Comparison of ENCODE assay signal across 8 cellular contexts in the genomic region with DNA sequence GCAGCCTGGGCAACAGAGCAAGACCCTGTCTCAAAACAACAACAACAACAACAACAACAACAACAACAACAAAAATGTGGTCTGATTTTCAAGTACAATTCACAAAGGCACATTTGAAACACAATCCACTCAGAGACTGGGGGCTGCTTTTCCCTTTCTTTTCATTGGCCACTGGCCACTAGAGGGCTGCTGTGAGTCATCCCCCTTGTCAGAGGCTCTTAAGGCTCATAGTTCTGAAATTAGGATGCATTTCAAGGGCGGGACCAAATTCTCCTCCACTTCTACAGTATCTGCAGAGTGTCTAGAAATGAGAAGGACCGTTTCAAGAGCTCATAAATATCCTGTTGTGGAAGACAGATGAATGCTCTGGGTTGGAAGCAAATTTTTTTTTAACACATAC.
A peak's percentile ranks its signal among the peaks of the same experiment; 100 is the strongest.
DNase-seq lines count a peak whose midpoint lies in the region; ATAC-seq and TF ChIP-seq lines count a peak whose summit lies in the region.

No MANE protein-coding gene starts in this region.

- H3K9me2 ChIP-seq in HCT116 (ENCODE audit: insufficient read depth): no peaks in the 10 kb centered on the region

- no TSS peak for BruUV-seq in HCT116 (replicated peaks; lab: Mats Ljungman, UMichigan)

- DNase-seq in HCT116 (ENCODE audit: low read depth, low spot score) (peak; percentile 28), glomerular visceral epithelial cell (ENCODE audit: extremely low spot score) (peak; percentile 6), NCI-H1092 (lab: John Stamatoyannopoulos, UW) (no peak), amniotic stem cell (lab: John Stamatoyannopoulos, UW) (no peak), mucosa of gallbladder (ENCODE audit: low spot score) (no peak)

- peak; percentile 59 for TF ChIP-seq RAD21 in HCT116 (IDR thresholded peaks at IDR 0.05; ENCODE audit: low read depth)

- CTCF ChIA-PET in HCT116 (lab: Charles Lee): interaction anchor here (1.0 kb wide), 1 partner anchor 589 kb away, joined by 3 read pairs; no protein-coding TSS in a partner anchor

- H3K9ac ChIP-seq in HCT116 (ENCODE audit: low read length) (no peak overlapping the region), OCI-LY3 (ENCODE audit: low read length) (no peak overlapping the region)

- H3K79me2 ChIP-seq in HCT116 (ENCODE audit: insufficient read depth, low read length): no peaks in the 10 kb centered on the region
- H3K79me2 ChIP-seq in OCI-LY3 (ENCODE audit: low read length): no peaks in the 10 kb centered on the region

- H3K36me3 ChIP-seq in HCT116 (ENCODE audit: control insufficient read depth in 1 of 2, insufficient read depth in 2 of 2, low read length in 2 of 2) (no peaks in the 10 kb centered on the region), OCI-LY3 (replicated peaks; ENCODE audit: low read depth, low read length) (no peaks in the 10 kb centered on the region)

- H3K4me1 ChIP-seq in HCT116 (ENCODE audit: control insufficient read depth in 1 of 2, insufficient read depth in 2 of 2, low read length in 2 of 2) (no peaks in the 10 kb centered on the region), OCI-LY3 (ENCODE audit: low read length) (no peaks in the 10 kb centered on the region)

- no peaks in the 10 kb centered on the region for H3K27me3 ChIP-seq in HCT116 (ENCODE audit: insufficient read depth, low read length)
- no peaks in the 10 kb centered on the region for H3K27me3 ChIP-seq in OCI-LY3 (ENCODE audit: low read depth, low read length)

- peak; percentile 79 for TF ChIP-seq CTCF in GM12872 (IDR thresholded peaks at IDR 0.05; ENCODE audit: insufficient read depth, low read depth, low read length)
- peak; percentile 22 to 65 (median 62); a peak in 5 of 6 replicates for TF ChIP-seq CTCF in HCT116 (IDR thresholded peaks at IDR 0.05 in 2 of 3, conservative IDR thresholded peaks at IDR 0.05 in 1 of 3; ENCODE audit: borderline replicate concordance in 1 of 3, insufficient read depth in 1 of 3, low read depth in 2 of 3, low read length in 2 of 3)
- TF ChIP-seq CTCF in OCI-LY3 (IDR thresholded peaks at IDR 0.05; ENCODE audit: low read depth, low read length): peak; percentile 68

- H3K4me3 ChIP-seq in HCT116 (replicated peaks in 1 of 2; ENCODE audit: low read depth in 1 of 2, low read length in 2 of 2) (no peak overlapping the region), OCI-LY3 (ENCODE audit: low read length) (no peak overlapping the region)

- intact Hi-C loops in HCT116 (cut with micrococcal nuclease): no loop called here

- no peak overlapping the region for H3K4me2 ChIP-seq in HCT116 (ENCODE audit: low read length)
- no peak overlapping the region for H3K4me2 ChIP-seq in OCI-LY3 (ENCODE audit: low read length)

- no peaks in the 10 kb centered on the region for H4K20me1 ChIP-seq in HCT116 (ENCODE audit: insufficient read depth)
- no peaks in the 10 kb centered on the region for H4K20me1 ChIP-seq in OCI-LY3 (ENCODE audit: insufficient read depth, low read length)

- ATAC-seq in HCT116 (peak; percentile 87), HG02763 (IDR thresholded peaks at IDR 0.05; ENCODE audit: unreplicated experiment) (no peak)

- POLR2A ChIA-PET in HCT116 (lab: Charles Lee): no interaction called here

- H3K9me3 ChIP-seq in HCT116 (ENCODE audit: control insufficient read depth in 1 of 2, insufficient read depth in 1 of 2, low read depth in 1 of 2, low read length in 2 of 2): no peaks in the 10 kb centered on the region
- no peaks in the 10 kb centered on the region for H3K9me3 ChIP-seq in OCI-LY3 (ENCODE audit: insufficient read depth, low read length)

- H2AFZ ChIP-seq in HCT116 (ENCODE audit: low read depth, low read length, poor library complexity, severe bottlenecking) (no peak overlapping the region), OCI-LY3 (ENCODE audit: low read depth, low read length) (no peak overlapping the region)

- no peak for TF ChIP-seq POLR2A in HCT116 (IDR thresholded peaks at IDR 0.05; ENCODE audit: borderline replicate concordance, extremely low read depth, insufficient read depth, insufficient read length)

- RAD21 ChIA-PET in HCT116 (lab: Charles Lee; ENCODE audit: low non-redundant PET in 1 of 2, low total read pairs in 2 of 2, uncharacterized antibody in 2 of 2, unreplicated experiment in 2 of 2): no interaction called here

- H3K27ac ChIP-seq in HCT116 (ENCODE audit: low read depth, low read length) (no peak overlapping the region), OCI-LY3 (ENCODE audit: low read length) (no peak overlapping the region)

TF ChIP-seq in HCT116, 20 proteins besides CTCF, POLR2A, EP300 and RAD21:
- TF ChIP-seq EGR1 (IDR thresholded peaks at IDR 0.05; ENCODE audit: low read depth) (no peak), TCF7L2 (IDR thresholded peaks at IDR 0.05; ENCODE audit: borderline replicate concordance, extremely low read depth, insufficient read depth, insufficient read length) (no peak), ZBTB33 (IDR thresholded peaks at IDR 0.05; ENCODE audit: extremely low read depth, insufficient replicate concordance, low read length) (no peak), CEBPB (IDR thresholded peaks at IDR 0.05; ENCODE audit: low read depth) (no peak), EZH2 (IDR thresholded peaks at IDR 0.05) (no peak), SRF (IDR thresholded peaks at IDR 0.05; ENCODE audit: low read depth) (no peak), JUND (IDR thresholded peaks at IDR 0.05) (no peak), YY1 (IDR thresholded peaks at IDR 0.05; ENCODE audit: extremely low read depth, insufficient replicate concordance, low read depth, low read length) (no peak)
- TF ChIP-seq, protein P1, sequence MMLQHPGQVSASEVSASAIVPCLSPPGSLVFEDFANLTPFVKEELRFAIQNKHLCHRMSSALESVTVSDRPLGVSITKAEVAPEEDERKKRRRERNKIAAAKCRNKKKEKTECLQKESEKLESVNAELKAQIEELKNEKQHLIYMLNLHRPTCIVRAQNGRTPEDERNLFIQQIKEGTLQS (IDR thresholded peaks at IDR 0.05): no peak
TF ChIP-seq in HCT116: peak in this region for 0.

Comparison
In these comparisons a context has a peak if more than half of its experiments do, and no peak if none do; other contexts are left out.
1. DNase-seq: peak in HCT116 (single experiment) and glomerular visceral epithelial cell (single experiment); none in NCI-H1092 (single experiment), amniotic stem cell (single experiment) and mucosa of gallbladder (single experiment).
2. Peak in every context shown above with its lines, with median percentiles within 50 percentile points of each other: CTCF ChIP-seq.